Comparison of ENCODE assay signal across 30 cellular contexts in genomic region chr1:38293530-38293929, GRCh38.
"Had no signal": no experiment of that assay in that cellular context is flagged by ENCODE, and none has a peak within 500 bp of the region (broad histone marks: within the 10 kb centered on the region; RNA-seq: fewer than 3 reads in every experiment).

No MANE protein-coding gene starts in this region.

- H3K9me3 Mint-ChIP-seq: activated CD4-positive, alpha-beta T cell treated with anti-CD3 and anti-CD28 coated beads, Interleukin-2, amount 10 ng/mL, durations not matched to agents 7 days and 5 days; activated CD8-positive, alpha-beta T cell treated with anti-CD3 and anti-CD28 coated beads for 36 hours; activated T-cell treated with anti-CD3 and anti-CD28 coated beads, Interleukin-2, amount 50 U/mL, for 4 hours; activated T-helper 17 cell treated with anti-CD3 and anti-CD28 coated beads, Interleukin-2, amount 50 U/mL, for 72 hours; central memory CD8-positive, alpha-beta T cell; dendritic cell treated with granulocyte-macrophage colony-stimulating factor and Interleukin-4, amounts not matched to agents 40 ng/mL and 50 ng/mL, for 4 days; T-helper 2 cell treated with Interferon-gamma antibody and Interleukin-4, amounts not matched to agents 5 μg/mL and 100 μg/mL, for 36 hours had no signal

- H3K27ac Mint-ChIP-seq: activated CD4-positive, alpha-beta T cell treated with anti-CD3 and anti-CD28 coated beads for 36 hours; activated CD4-positive, alpha-beta T cell treated with anti-CD3 and anti-CD28 coated beads, Interleukin-2, amount 10 ng/mL, durations not matched to agents 7 days and 5 days; activated CD8-positive, alpha-beta T cell treated with anti-CD3 and anti-CD28 coated beads for 36 hours; activated naive CD8-positive, alpha-beta T cell; activated T-helper 17 cell treated with anti-CD3 and anti-CD28 coated beads, Interleukin-2, amount 50 U/mL, for 72 hours; dendritic cell treated with granulocyte-macrophage colony-stimulating factor and Interleukin-4, amounts not matched to agents 40 ng/mL and 50 ng/mL, for 4 days; T-helper 17 cell; T-helper 2 cell treated with Interferon-gamma antibody and Interleukin-4, amounts not matched to agents 5 μg/mL and 100 μg/mL, for 36 hours had no signal

- ATAC-seq: activated CD4-positive, alpha-beta T cell treated with anti-CD3 and anti-CD28 coated beads for 36 hours; activated CD8-positive, alpha-beta T cell treated with anti-CD3 and anti-CD28 coated beads for 36 hours; activated T-cell treated with anti-CD3 and anti-CD28 coated beads, Interleukin-2, amount 50 U/mL, for 4 hours; activated T-helper 17 cell treated with anti-CD3 and anti-CD28 coated beads, Interleukin-2, amount 50 U/mL, for 72 hours; T-helper 17 cell had no signal

- DNase-seq: activated CD4-positive, alpha-beta T cell treated with anti-CD3 and anti-CD28 coated beads for 36 hours; activated CD4-positive, alpha-beta T cell treated with anti-CD3 and anti-CD28 coated beads, Interleukin-2, amount 10 ng/mL, durations not matched to agents 7 days and 5 days; activated CD4-positive, alpha-beta T cell treated with anti-CD3 and anti-CD28 coated beads, Interleukin-2, amount 50 U/mL, for 48 hours; activated CD4-positive, CD25-positive, alpha-beta regulatory T cell; activated CD4-positive, CD25-positive, alpha-beta regulatory T cell treated with anti-CD3 and anti-CD28 coated beads, Interleukin-2, amount 50 U/mL, for 72 hours; activated CD8-positive, alpha-beta memory T cell treated with anti-CD3 and anti-CD28 coated beads for 24 hours; activated CD8-positive, alpha-beta T cell treated with anti-CD3 and anti-CD28 coated beads for 36 hours; activated effector memory CD4-positive, alpha-beta T cell treated with Interleukin-2 at 50 U/mL for 16 hours; activated gamma-delta T cell treated with Interleukin-2 at 50 U/mL for 16 hours; activated naive CD4-positive, alpha-beta T cell treated with anti-CD3 and anti-CD28 coated beads, Interleukin-2, amount 50 U/mL, for 16 hours; activated naive CD4-positive, alpha-beta T cell treated with Interleukin-2 at 50 U/mL for 16 hours; activated T-cell treated with anti-CD3 and anti-CD28 coated beads, Interleukin-2, amount 50 U/mL, for 4 hours; amniotic stem cell; anterior cingulate cortex; brain microvascular endothelial cell; dorsolateral prefrontal cortex; effector memory CD4-positive, alpha-beta T cell; erythroblast; esophagus squamous epithelium; foreskin melanocyte; head of caudate nucleus; hippocampal formation; T-helper 17 cell; T1000 had no signal

- H3K36me3 ChIP-seq: brain microvascular endothelial cell, esophagus squamous epithelium had no signal

- H3K4me3 ChIP-seq: coronary artery, dorsolateral prefrontal cortex, esophagus squamous epithelium had no signal

- H3K4me1 ChIP-seq: esophagus squamous epithelium had no signal

- H3K4me3 Mint-ChIP-seq: activated CD4-positive, alpha-beta T cell treated with anti-CD3 and anti-CD28 coated beads for 36 hours; activated CD4-positive, alpha-beta T cell treated with anti-CD3 and anti-CD28 coated beads, Interleukin-2, amount 10 ng/mL, durations not matched to agents 7 days and 5 days; activated CD8-positive, alpha-beta T cell treated with anti-CD3 and anti-CD28 coated beads for 36 hours; activated naive CD8-positive, alpha-beta T cell; activated T-cell treated with anti-CD3 and anti-CD28 coated beads, Interleukin-2, amount 50 U/mL, for 4 hours; activated T-helper 17 cell treated with anti-CD3 and anti-CD28 coated beads, Interleukin-2, amount 50 U/mL, for 72 hours; central memory CD8-positive, alpha-beta T cell; dendritic cell treated with granulocyte-macrophage colony-stimulating factor and Interleukin-4, amounts not matched to agents 40 ng/mL and 50 ng/mL, for 4 days; T-helper 17 cell; T-helper 2 cell treated with Interferon-gamma antibody and Interleukin-4, amounts not matched to agents 5 μg/mL and 100 μg/mL, for 36 hours had no signal

- H3K9me3 ChIP-seq: esophagus squamous epithelium had no signal

- H3K36me3 Mint-ChIP-seq: activated naive CD8-positive, alpha-beta T cell had no signal

- H3K27ac ChIP-seq: brain microvascular endothelial cell, coronary artery, dorsolateral prefrontal cortex, esophagus squamous epithelium had no signal

- H3K4me1 Mint-ChIP-seq: activated CD4-positive, alpha-beta T cell treated with anti-CD3 and anti-CD28 coated beads, Interleukin-2, amount 10 ng/mL, durations not matched to agents 7 days and 5 days; activated T-helper 17 cell treated with anti-CD3 and anti-CD28 coated beads, Interleukin-2, amount 50 U/mL, for 72 hours had no signal
